In the genomic region with DNA sequence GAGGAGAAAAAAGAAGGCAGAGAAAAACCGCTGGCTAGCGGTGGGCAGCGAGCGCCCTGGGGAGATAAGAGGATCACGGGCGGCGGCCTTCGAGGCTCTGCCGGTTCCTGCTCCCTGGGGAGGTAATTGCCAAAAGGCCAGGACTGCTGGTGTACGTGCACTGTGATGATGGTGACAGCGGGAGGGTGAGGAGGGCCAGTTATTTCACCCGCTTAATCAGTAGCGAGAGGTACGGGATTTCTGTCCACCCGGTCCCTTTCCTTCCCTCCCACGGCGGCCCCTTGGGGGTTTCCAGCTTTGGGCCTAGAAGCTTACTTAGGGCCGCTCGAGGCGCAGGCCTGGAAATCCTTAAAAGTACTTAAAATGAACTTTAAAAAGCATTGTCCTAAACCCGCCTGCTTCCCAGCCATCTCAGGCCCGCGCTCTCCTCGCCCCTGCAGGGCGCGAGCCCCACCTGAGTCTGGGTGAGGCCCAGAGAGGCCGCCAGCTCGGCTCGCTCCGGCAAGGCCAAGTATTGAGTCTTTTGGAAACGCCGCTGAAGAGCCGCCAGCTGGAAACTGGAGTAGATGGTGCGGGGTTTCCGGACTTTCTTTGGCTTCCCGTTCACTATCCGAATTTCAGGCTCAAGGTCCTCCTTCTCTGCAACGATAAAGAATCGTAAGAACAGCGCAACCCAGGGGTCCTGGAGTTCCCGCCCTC, we compare ENCODE assay signal across 1 cellular context.
TF ChIP-seq lines count a peak whose summit lies in the region.

No MANE protein-coding gene starts in this region.

TF ChIP-seq in H1, 55 proteins besides CTCF, POLR2A, EP300 and RAD21 (continued from another document):
- TF ChIP-seq HDAC6 (IDR thresholded peaks at IDR 0.05; ENCODE audit: low read depth, low read length) (no peak), GTF2F1 (IDR thresholded peaks at IDR 0.05; ENCODE audit: borderline replicate concordance, low read depth, low read length) (no peak), JUN (IDR thresholded peaks at IDR 0.05; ENCODE audit: low read depth, low read length) (no peak), CEBPB (IDR thresholded peaks at IDR 0.05; ENCODE audit: low read depth, low read length) (no peak), CBX5 (IDR thresholded peaks at IDR 0.05; ENCODE audit: low read depth, low read length) (no peak), RFX5 (IDR thresholded peaks at IDR 0.05; ENCODE audit: borderline replicate concordance, low read depth, low read length) (no peak), SP1 (IDR thresholded peaks at IDR 0.05; ENCODE audit: low read depth, low read length) (no peak), ZNF274 (IDR thresholded peaks at IDR 0.05; ENCODE audit: borderline replicate concordance, extremely low read depth, low read length) (no peak), POLR2AphosphoS5 (IDR thresholded peaks at IDR 0.05; ENCODE audit: low read depth, low read length) (no peak), CTBP2 (IDR thresholded peaks at IDR 0.05; ENCODE audit: borderline replicate concordance, insufficient read depth, insufficient read length, low read length) (no peak), KDM5A (IDR thresholded peaks at IDR 0.05; ENCODE audit: low read length) (no peak)
